In the genomic region with DNA sequence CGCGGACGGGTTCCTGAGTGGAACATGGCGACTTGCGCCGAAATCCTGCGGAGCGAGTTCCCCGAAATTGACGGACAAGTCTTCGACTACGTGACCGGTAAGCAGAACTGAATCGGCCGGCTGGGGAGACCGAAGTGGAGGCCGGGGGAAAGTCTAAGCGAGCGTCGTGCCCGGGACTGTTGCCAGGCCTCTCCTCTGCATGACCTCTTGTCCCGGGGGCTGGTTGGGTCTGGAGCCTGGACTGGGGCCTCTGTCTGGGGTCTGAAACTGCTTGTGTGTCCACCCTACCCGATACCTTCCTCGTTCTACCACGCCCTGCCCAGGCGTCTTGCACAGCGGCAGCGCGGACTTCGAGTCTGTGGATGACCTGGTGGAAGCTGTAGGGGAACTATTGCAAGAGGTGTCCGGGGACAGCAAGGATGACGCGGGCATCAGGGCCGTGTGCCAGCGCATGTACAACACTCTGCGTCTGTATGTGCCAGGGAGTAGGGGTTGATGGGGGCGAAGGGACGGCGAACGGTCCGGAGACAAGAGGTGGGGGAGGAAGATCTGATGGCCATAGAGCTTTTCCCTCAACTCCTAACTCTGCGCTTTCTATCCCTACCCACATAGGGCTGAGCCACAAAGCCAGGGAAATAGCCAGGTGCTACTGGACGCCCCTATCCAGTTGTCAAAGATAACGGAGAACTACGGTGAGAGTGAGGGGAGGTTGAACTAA, we compare ENCODE assay signal across 8 cellular contexts. TPM values are rescaled to one million over a fixed set of nuclear protein-coding genes. Genes with fewer than 3 reads are reported as not detected.
DNase-seq lines count a peak whose midpoint lies in the region; ATAC-seq lines count a peak whose summit lies in the region.

A gene with protein sequence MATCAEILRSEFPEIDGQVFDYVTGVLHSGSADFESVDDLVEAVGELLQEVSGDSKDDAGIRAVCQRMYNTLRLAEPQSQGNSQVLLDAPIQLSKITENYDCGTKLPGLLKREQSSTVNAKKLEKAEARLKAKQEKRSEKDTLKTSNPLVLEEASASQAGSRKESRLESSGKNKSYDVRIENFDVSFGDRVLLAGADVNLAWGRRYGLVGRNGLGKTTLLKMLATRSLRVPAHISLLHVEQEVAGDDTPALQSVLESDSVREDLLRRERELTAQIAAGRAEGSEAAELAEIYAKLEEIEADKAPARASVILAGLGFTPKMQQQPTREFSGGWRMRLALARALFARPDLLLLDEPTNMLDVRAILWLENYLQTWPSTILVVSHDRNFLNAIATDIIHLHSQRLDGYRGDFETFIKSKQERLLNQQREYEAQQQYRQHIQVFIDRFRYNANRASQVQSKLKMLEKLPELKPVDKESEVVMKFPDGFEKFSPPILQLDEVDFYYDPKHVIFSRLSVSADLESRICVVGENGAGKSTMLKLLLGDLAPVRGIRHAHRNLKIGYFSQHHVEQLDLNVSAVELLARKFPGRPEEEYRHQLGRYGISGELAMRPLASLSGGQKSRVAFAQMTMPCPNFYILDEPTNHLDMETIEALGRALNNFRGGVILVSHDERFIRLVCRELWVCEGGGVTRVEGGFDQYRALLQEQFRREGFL (plus strand): TSS at position 16 of the 718 bp plus-strand sequence. CDS start 9 bp downstream, at position 25.

- H3K27ac Mint-ChIP-seq in activated T-helper 17 cell treated with anti-CD3 and anti-CD28 coated beads, Interleukin-2, amount 50 U/mL, for 72 hours: peak within 1 kb of the TSS; percentile 97

- no peaks in the 10 kb centered on the region for H3K27me3 ChIP-seq in BLaER1 treated with 17β-estradiol and CSF1 and Interleukin-3, amounts not matched to agents 10 nM and 100 nM

- peaks cover 20% of the 10 kb centered on the region for H3K4me1 Mint-ChIP-seq in activated T-helper 17 cell treated with anti-CD3 and anti-CD28 coated beads, Interleukin-2, amount 50 U/mL, for 72 hours

- no peaks in the 10 kb centered on the region for H3K27me3 Mint-ChIP-seq in activated T-helper 17 cell treated with anti-CD3 and anti-CD28 coated beads, Interleukin-2, amount 50 U/mL, for 72 hours

- no peak for DNase-seq in cardiac septum (ENCODE audit: low spot score)
- no peak for DNase-seq in pulmonary artery endothelial cell (ENCODE audit: low read depth, low spot score)
- no peak for DNase-seq in kidney glomerular epithelial cell (lab: John Stamatoyannopoulos, UW)
- no peak for DNase-seq in NCI-H1417 treated with DMSO at 0.1 percent for 48 hours (lab: John Stamatoyannopoulos, UW)

- H3K36me3 ChIP-seq in BLaER1 treated with 17β-estradiol and CSF1 and Interleukin-3, amounts not matched to agents 10 nM and 100 nM: peaks cover 72 to 80% (median 76%) of the 10 kb centered on the region in 11 experiments

- peak within 1 kb of the TSS; percentile 100 for H3K4me3 Mint-ChIP-seq in activated T-helper 17 cell treated with anti-CD3 and anti-CD28 coated beads, Interleukin-2, amount 50 U/mL, for 72 hours

- H3K36me3 Mint-ChIP-seq in activated T-helper 17 cell treated with anti-CD3 and anti-CD28 coated beads, Interleukin-2, amount 50 U/mL, for 72 hours (ENCODE audit: low read depth): peaks cover 98% of the 10 kb centered on the region

- peaks cover 22 to 63% (median 30%) of the 10 kb centered on the region in 10 experiments for H3K4me1 ChIP-seq in BLaER1 treated with 17β-estradiol and CSF1 and Interleukin-3, amounts not matched to agents 10 nM and 100 nM

- intact Hi-C loops in cardiac septum (cut with DNase I): loop anchor here (1.0 to 5.0 kb wide), 4 partner anchors 52 to 170 kb away; partner anchors contain the start of genes ABCC5, ALG3, EEF1AKMT4 and PSMD2

- peaks cover 22 to 52% (median 49%) of the 10 kb centered on the region in 11 experiments; a peak in 21 of 22 replicates for H4K20me1 ChIP-seq in BLaER1 treated with 17β-estradiol and CSF1 and Interleukin-3, amounts not matched to agents 10 nM and 100 nM

- H3K4me3 ChIP-seq in BLaER1 treated with 17β-estradiol and CSF1 and Interleukin-3, amounts not matched to agents 10 nM and 100 nM: peak within 1 kb of the TSS; percentile 80 to 99 (median 90)

- ATAC-seq in GM19324 (IDR thresholded peaks at IDR 0.05; ENCODE audit: low FRiP score, unreplicated experiment) (peak; percentile 23), HG03469 (IDR thresholded peaks at IDR 0.05; ENCODE audit: unreplicated experiment) (peak; percentile 4)
- peak; percentile 28 for ATAC-seq in activated T-helper 17 cell treated with anti-CD3 and anti-CD28 coated beads, Interleukin-2, amount 50 U/mL, for 72 hours (replicated peaks)

- H3K9me3 ChIP-seq in BLaER1 treated with 17β-estradiol and CSF1 and Interleukin-3, amounts not matched to agents 10 nM and 100 nM (replicated peaks in 1 of 11): no peaks in the 10 kb centered on the region

- H3K9me3 Mint-ChIP-seq in activated T-helper 17 cell treated with anti-CD3 and anti-CD28 coated beads, Interleukin-2, amount 50 U/mL, for 72 hours: no peaks in the 10 kb centered on the region

- H3K27ac ChIP-seq in BLaER1 treated with 17β-estradiol and CSF1 and Interleukin-3, amounts not matched to agents 10 nM and 100 nM: peak within 1 kb of the TSS; percentile 80 to 94 (median 84)

- peak within 1 kb of the TSS; percentile 93 to 100 (median 97) for H3K4me2 ChIP-seq in BLaER1 treated with 17β-estradiol and CSF1 and Interleukin-3, amounts not matched to agents 10 nM and 100 nM

- peak within 1 kb of the TSS; percentile 83 to 92 (median 90) for H3K9ac ChIP-seq in BLaER1 treated with 17β-estradiol and CSF1 and Interleukin-3, amounts not matched to agents 10 nM and 100 nM

RNA-seq across cellular contexts. Expression of the gene that starts here (rescaled TPM):
- 10 to 100 TPM; 75.5 to 93.5 TPM for total RNA-seq in activated T-helper 17 cell treated with anti-CD3 and anti-CD28 coated beads, Interleukin-2, amount 50 U/mL, for 72 hours
- 61.5 TPM for total RNA-seq in cardiac septum
- 52.1 and 69.1 TPM in 2 replicates for total RNA-seq in pulmonary artery endothelial cell
